1 cellular context compared by ENCODE assay signal in the genomic region with DNA sequence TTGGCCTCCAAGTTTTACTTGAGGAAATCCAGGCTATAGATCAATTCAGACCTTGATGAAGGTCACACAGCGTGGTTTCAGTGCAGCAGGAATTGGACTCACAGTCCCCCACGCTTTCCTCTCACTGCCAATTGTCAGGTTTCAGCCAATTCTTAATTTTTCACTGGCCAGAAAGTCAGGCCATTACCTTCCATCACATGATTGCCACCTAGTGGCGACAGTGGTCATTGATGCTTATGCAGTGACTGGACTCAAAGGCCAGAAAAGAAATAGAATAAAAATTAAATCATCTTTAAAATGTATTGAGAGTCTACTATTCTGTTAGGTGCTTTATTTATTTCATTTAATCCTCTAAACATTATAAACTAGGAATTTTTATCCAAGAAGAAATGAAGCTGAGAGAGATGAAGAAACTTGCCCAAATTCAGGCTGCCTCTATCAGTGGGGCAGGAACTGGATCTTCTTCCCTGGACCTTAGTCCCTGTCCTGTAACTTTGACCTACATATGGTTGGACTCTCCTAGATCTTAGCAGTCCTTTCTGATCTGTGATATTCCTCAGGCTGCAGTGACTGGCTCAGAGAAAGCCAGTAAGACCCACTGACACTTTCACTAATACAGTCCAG.
TF ChIP-seq lines count a peak whose summit lies in the region.

No MANE protein-coding gene starts in this region.

TF ChIP-seq in HEK293, 187 proteins besides CTCF, POLR2A, EP300 and RAD21 (continued from another document):
- TF ChIP-seq PRDM1 (tag by site-specific recombination; IDR thresholded peaks at IDR 0.05) = peak; percentile 72
- TF ChIP-seq, protein P1, sequence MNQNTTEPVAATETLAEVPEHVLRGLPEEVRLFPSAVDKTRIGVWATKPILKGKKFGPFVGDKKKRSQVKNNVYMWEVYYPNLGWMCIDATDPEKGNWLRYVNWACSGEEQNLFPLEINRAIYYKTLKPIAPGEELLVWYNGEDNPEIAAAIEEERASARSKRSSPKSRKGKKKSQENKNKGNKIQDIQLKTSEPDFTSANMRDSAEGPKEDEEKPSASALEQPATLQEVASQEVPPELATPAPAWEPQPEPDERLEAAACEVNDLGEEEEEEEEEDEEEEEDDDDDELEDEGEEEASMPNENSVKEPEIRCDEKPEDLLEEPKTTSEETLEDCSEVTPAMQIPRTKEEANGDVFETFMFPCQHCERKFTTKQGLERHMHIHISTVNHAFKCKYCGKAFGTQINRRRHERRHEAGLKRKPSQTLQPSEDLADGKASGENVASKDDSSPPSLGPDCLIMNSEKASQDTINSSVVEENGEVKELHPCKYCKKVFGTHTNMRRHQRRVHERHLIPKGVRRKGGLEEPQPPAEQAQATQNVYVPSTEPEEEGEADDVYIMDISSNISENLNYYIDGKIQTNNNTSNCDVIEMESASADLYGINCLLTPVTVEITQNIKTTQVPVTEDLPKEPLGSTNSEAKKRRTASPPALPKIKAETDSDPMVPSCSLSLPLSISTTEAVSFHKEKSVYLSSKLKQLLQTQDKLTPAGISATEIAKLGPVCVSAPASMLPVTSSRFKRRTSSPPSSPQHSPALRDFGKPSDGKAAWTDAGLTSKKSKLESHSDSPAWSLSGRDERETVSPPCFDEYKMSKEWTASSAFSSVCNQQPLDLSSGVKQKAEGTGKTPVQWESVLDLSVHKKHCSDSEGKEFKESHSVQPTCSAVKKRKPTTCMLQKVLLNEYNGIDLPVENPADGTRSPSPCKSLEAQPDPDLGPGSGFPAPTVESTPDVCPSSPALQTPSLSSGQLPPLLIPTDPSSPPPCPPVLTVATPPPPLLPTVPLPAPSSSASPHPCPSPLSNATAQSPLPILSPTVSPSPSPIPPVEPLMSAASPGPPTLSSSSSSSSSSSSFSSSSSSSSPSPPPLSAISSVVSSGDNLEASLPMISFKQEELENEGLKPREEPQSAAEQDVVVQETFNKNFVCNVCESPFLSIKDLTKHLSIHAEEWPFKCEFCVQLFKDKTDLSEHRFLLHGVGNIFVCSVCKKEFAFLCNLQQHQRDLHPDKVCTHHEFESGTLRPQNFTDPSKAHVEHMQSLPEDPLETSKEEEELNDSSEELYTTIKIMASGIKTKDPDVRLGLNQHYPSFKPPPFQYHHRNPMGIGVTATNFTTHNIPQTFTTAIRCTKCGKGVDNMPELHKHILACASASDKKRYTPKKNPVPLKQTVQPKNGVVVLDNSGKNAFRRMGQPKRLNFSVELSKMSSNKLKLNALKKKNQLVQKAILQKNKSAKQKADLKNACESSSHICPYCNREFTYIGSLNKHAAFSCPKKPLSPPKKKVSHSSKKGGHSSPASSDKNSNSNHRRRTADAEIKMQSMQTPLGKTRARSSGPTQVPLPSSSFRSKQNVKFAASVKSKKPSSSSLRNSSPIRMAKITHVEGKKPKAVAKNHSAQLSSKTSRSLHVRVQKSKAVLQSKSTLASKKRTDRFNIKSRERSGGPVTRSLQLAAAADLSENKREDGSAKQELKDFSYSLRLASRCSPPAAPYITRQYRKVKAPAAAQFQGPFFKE (tag by site-specific recombination; IDR thresholded peaks at IDR 0.05; ENCODE audit: borderline replicate concordance) = no peak
TF ChIP-seq in HEK293: peak in this region for 2.
